8 cellular contexts compared by ENCODE assay signal in the genomic region with DNA sequence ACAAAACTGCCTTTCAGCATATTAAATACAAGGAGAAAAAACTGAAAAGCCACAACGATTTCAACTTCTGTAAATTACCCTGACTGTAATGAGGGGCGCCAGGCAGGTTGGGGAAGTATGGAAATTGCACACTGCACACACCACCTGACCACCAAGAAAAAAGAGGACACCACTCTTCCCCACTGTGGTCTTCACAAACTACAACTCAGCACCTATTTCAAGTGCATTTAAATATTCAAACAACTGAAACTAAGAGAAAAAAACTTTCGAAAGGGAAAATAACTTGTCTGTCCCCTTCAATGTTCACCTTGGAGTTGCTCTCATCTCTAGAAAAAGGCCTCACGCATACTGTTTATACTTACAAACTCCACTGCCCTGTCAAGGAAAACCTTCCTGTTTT. TPM values are rescaled to one million over a fixed set of nuclear protein-coding genes. Genes with fewer than 3 reads are reported as not detected.
DNase-seq lines count a peak whose midpoint lies in the region; ATAC-seq, FAIRE-seq and TF ChIP-seq lines count a peak whose summit lies in the region.

No MANE protein-coding gene starts in this region.

- H3K27ac ChIP-seq in ACC112 (ENCODE audit: low read depth, low read length) (peak overlapping the region; percentile 30; the same call in 1 of the 2 replicates), endothelial cell of umbilical vein (ENCODE audit: insufficient read depth, low read depth, low read length) (peak overlapping the region; percentile 42), parathyroid adenoma (peak overlapping the region; percentile 52)

- H3K4me2 ChIP-seq in endothelial cell of umbilical vein (ENCODE audit: insufficient read depth, low read length): peak overlapping the region; percentile 97
- H3K4me2 ChIP-seq in parathyroid adenoma (ENCODE audit: low read length): peak overlapping the region; percentile 83

- TF ChIP-seq POLR2A in endothelial cell of umbilical vein (IDR thresholded peaks at IDR 0.05; ENCODE audit: low read depth, low read length): no peak

- H3K4me1 ChIP-seq in ACC112 (ENCODE audit: control insufficient read depth, insufficient read depth, low read length, unreplicated experiment) (peaks cover 20% of the 10 kb centered on the region), endothelial cell of umbilical vein (ENCODE audit: control insufficient read depth, extremely low read depth, insufficient read depth, low read length) (peaks cover 12% of the 10 kb centered on the region), parathyroid adenoma (peaks cover 1% of the 10 kb centered on the region)

- POLR2A ChIA-PET in endothelial cell of umbilical vein (lab: Charles Lee): interaction anchor here (2.2 kb wide), 1 partner anchor 57 kb away, joined by 5 read pairs; no protein-coding TSS in a partner anchor

- H4K20me1 ChIP-seq in endothelial cell of umbilical vein (replicated peaks; ENCODE audit: control insufficient read depth, extremely low read depth, insufficient read depth, low read length): peaks cover 9% of the 10 kb centered on the region

- H3K9me1 ChIP-seq in endothelial cell of umbilical vein (replicated peaks; ENCODE audit: control insufficient read depth, extremely low read depth, insufficient read depth, low read length): no peaks in the 10 kb centered on the region

- DNase-seq in OCI-M1 (lab: John Stamatoyannopoulos, UW) (peak; percentile 63), endothelial cell of umbilical vein (ENCODE audit: low read depth, low spot score) (no peak), HTR-8/SVneo (ENCODE audit: insufficient read length, low spot score) (no peak), NCI-H748 (lab: John Stamatoyannopoulos, UW; ENCODE audit: unreplicated experiment) (no peak), cerebellum (ENCODE audit: low spot score) (no peak)

- H3K36me3 ChIP-seq in ACC112 (ENCODE audit: insufficient read depth, low read length): no peaks in the 10 kb centered on the region
- H3K36me3 ChIP-seq in endothelial cell of umbilical vein (ENCODE audit: control insufficient read depth in 2 of 2, extremely low read depth in 1 of 2, insufficient read depth in 2 of 2, low read length in 2 of 2): peaks cover 0 to 2% of the 10 kb centered on the region in 2 experiments
- no peaks in the 10 kb centered on the region for H3K36me3 ChIP-seq in parathyroid adenoma (ENCODE audit: control insufficient read depth, insufficient read depth, low read length)

- no peak for TF ChIP-seq CTCF in endothelial cell of umbilical vein (IDR thresholded peaks at IDR 0.05; ENCODE audit: extremely low read depth in 1 of 2, insufficient read depth in 1 of 2, low read depth in 1 of 2, low read length in 2 of 2)
- no peak for TF ChIP-seq CTCF in parathyroid adenoma (IDR thresholded peaks at IDR 0.05)

- H3K9me3 ChIP-seq in endothelial cell of umbilical vein (replicated peaks; ENCODE audit: control insufficient read depth, insufficient read depth, low read length) (no peaks in the 10 kb centered on the region), parathyroid adenoma (ENCODE audit: control insufficient read depth, low read length) (no peaks in the 10 kb centered on the region)

- peak; percentile 24 for ATAC-seq in GM19467 (IDR thresholded peaks at IDR 0.05; ENCODE audit: unreplicated experiment)

- BruUV-seq in endothelial cell of umbilical vein (replicated peaks; lab: Mats Ljungman, UMichigan): TSS peak; percentile 19

- H3K9ac ChIP-seq in endothelial cell of umbilical vein (replicated peaks; ENCODE audit: extremely low read depth, insufficient read depth, low read length): peak overlapping the region; percentile 69
- H3K9ac ChIP-seq in parathyroid adenoma: no peak overlapping the region

- H3K27me3 ChIP-seq in ACC112 (ENCODE audit: insufficient read depth, low read length) (no peaks in the 10 kb centered on the region), endothelial cell of umbilical vein (ENCODE audit: control insufficient read depth in 2 of 2, insufficient read depth in 2 of 2, low read length in 2 of 2) (no peaks in the 10 kb centered on the region), parathyroid adenoma (ENCODE audit: control insufficient read depth, insufficient read depth, low read length) (no peaks in the 10 kb centered on the region)

- CTCF ChIA-PET in endothelial cell of umbilical vein (lab: Charles Lee): interaction anchor here (1.8 kb wide), 1 partner anchor 20 kb away, joined by 4 read pairs; no protein-coding TSS in a partner anchor

- no peak for FAIRE-seq in endothelial cell of umbilical vein (lab: Jason Lieb, UNC)
- no peak for FAIRE-seq in HTR-8/SVneo (lab: Jason Lieb, UNC)

- H3K4me3 ChIP-seq in ACC112 (ENCODE audit: low read depth, low read length): peak overlapping the region; percentile 94
- H3K4me3 ChIP-seq in endothelial cell of umbilical vein (replicated peaks in 1 of 3; ENCODE audit: insufficient read depth in 1 of 3, low read depth in 1 of 3, low read length in 3 of 3): peak overlapping the region; percentile 28 to 82 (median 77)
- peak overlapping the region; percentile 69 for H3K4me3 ChIP-seq in parathyroid adenoma (ENCODE audit: low read depth, low read length)

- H3K79me2 ChIP-seq in ACC112 (ENCODE audit: control insufficient read depth, insufficient read depth, low read length, unreplicated experiment) (peaks cover 62% of the 10 kb centered on the region), endothelial cell of umbilical vein (ENCODE audit: control insufficient read depth, insufficient read depth, low read length) (peaks cover 65% of the 10 kb centered on the region), parathyroid adenoma (peaks cover 47% of the 10 kb centered on the region)

- dilution Hi-C loops in endothelial cell of umbilical vein (cut with MboI; ENCODE audit: extremely low pct_ligation_motif_present, low sequenced_read_pairs): no loop called here

- H2AFZ ChIP-seq in ACC112 (ENCODE audit: low read length, unreplicated experiment) (no peak overlapping the region), endothelial cell of umbilical vein (ENCODE audit: low read depth, low read length) (no peak overlapping the region), parathyroid adenoma (no peak overlapping the region)

- intact Hi-C loops in endothelial cell of umbilical vein (cut with micrococcal nuclease): loop anchor here (2.0 kb wide), 1 partner anchor 59 kb away; a partner anchor contains a TSS

TF ChIP-seq in endothelial cell of umbilical vein, 7 proteins besides CTCF, POLR2A, EP300 and RAD21:
- TF ChIP-seq EZH2 (IDR thresholded peaks at IDR 0.05; ENCODE audit: borderline replicate concordance, low read depth, low read length, severe bottlenecking) (no peak), MYC (IDR thresholded peaks at IDR 0.05; ENCODE audit: low read depth, low read length) (no peak), GATA2 (IDR thresholded peaks at IDR 0.05; ENCODE audit: insufficient read depth, insufficient read length, low read depth, low read length) (no peak), FOS (IDR thresholded peaks at IDR 0.05; ENCODE audit: borderline replicate concordance, insufficient read depth, low read length) (no peak), JUN (IDR thresholded peaks at IDR 0.05; ENCODE audit: borderline replicate concordance, insufficient read depth, insufficient read length, low read depth) (no peak)
- TF ChIP-seq, protein P1, sequence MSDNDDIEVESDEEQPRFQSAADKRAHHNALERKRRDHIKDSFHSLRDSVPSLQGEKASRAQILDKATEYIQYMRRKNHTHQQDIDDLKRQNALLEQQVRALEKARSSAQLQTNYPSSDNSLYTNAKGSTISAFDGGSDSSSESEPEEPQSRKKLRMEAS (IDR thresholded peaks at IDR 0.05; ENCODE audit: insufficient read depth, insufficient read length): no peak

RNA-seq across cellular contexts. Expression of a gene that starts 1.5 kb away (rescaled TPM):
- total RNA-seq in endothelial cell of umbilical vein (101 TPM in 2 replicates), cerebellum (33.9 TPM)
- 22.9 and 27.4 TPM in 2 replicates for polyA plus RNA-seq in endothelial cell of umbilical vein
- 23.0 and 26.8 TPM in 2 replicates for polyA plus RNA-seq in endothelial cell of umbilical vein (2011; cell fraction: cytosol; rRNA removed)
- polyA plus RNA-seq in endothelial cell of umbilical vein (2011; cell fraction: nucleus; rRNA removed): 98.7 and 106 TPM in 2 replicates
- 33.7 and 34.0 TPM in 2 replicates for polyA plus RNA-seq in endothelial cell of umbilical vein (2012)
- polyA minus RNA-seq in endothelial cell of umbilical vein: 115 and 135 TPM in 2 replicates
- polyA minus RNA-seq in endothelial cell of umbilical vein (2011; cell fraction: cytosol; rRNA and poly(A)+ RNA removed): 44.7 TPM
- 132 and 144 TPM in 2 replicates for polyA minus RNA-seq in endothelial cell of umbilical vein (2011; cell fraction: nucleus; rRNA and poly(A)+ RNA removed)

RNA-seq across cellular contexts. Expression of a gene that starts 58.3 kb away (rescaled TPM):
- 68.9 and 69.3 TPM in 2 replicates for total RNA-seq in endothelial cell of umbilical vein
- polyA plus RNA-seq in endothelial cell of umbilical vein: 10.4 and 12.4 TPM in 2 replicates
- polyA plus RNA-seq in endothelial cell of umbilical vein (2011; cell fraction: cytosol; rRNA removed): 19.6 and 25.9 TPM in 2 replicates
- polyA plus RNA-seq in endothelial cell of umbilical vein (2011; cell fraction: nucleus; rRNA removed): 84.3 and 97.3 TPM in 2 replicates
- 46.9 and 55.9 TPM in 2 replicates for polyA plus RNA-seq in endothelial cell of umbilical vein (2012)
- 44.7 and 45.2 TPM in 2 replicates for polyA minus RNA-seq in endothelial cell of umbilical vein
- polyA minus RNA-seq in endothelial cell of umbilical vein (2011; cell fraction: cytosol; rRNA and poly(A)+ RNA removed): 16.5 TPM
- polyA minus RNA-seq in endothelial cell of umbilical vein (2011; cell fraction: nucleus; rRNA and poly(A)+ RNA removed): 44.6 and 45.0 TPM in 2 replicates
- 18.4 TPM for total RNA-seq in cerebellum
